Comparison of ENCODE assay signal across 22 cellular contexts in genomic region chr1:227767401-227768396, GRCh38. TPM values are rescaled to one million over a fixed set of nuclear protein-coding genes. Genes with fewer than 3 reads are reported as not detected.
DNase-seq lines count a peak whose midpoint lies in the region; ATAC-seq, FAIRE-seq and TF ChIP-seq lines count a peak whose summit lies in the region.
"Had no signal": no experiment of that assay in that cellular context is flagged by ENCODE, and none has a peak within 500 bp of the region (broad histone marks: within the 10 kb centered on the region; RNA-seq: fewer than 3 reads in every experiment).

No MANE protein-coding gene starts in this region.

- H3K27me3 ChIP-seq in Loucy (ENCODE audit: insufficient read depth, low read length, poor library complexity, severe bottlenecking) (no peaks in the 10 kb centered on the region), H1 (replicated peaks in 1 of 4; ENCODE audit: control insufficient read depth in 3 of 4, extremely low read depth in 1 of 4, insufficient read depth in 3 of 4, low read length in 3 of 4) (no peaks in the 10 kb centered on the region)
- H3K27me3 ChIP-seq: esophagus muscularis mucosa, Peyer's patch had no signal

- no peak overlapping the region for H4K5ac ChIP-seq in H1 (ENCODE audit: insufficient read length, low read depth, low read length)

- no peak overlapping the region for H3K18ac ChIP-seq in H1 (ENCODE audit: extremely low read depth, low read length)

- H3K4me3 Mint-ChIP-seq in activated naive CD8-positive, alpha-beta T cell, result peak overlapping the region; percentile 71
- H3K4me3 Mint-ChIP-seq in activated naive CD8-positive, alpha-beta T cell treated with anti-CD3 and anti-CD28 coated beads for 36 hours, result no peak overlapping the region
- no peak overlapping the region for H3K4me3 Mint-ChIP-seq in activated T-helper 2 cell treated with anti-CD3 and anti-CD28 coated beads, Interferon-gamma antibody, Interleukin-2, Interleukin-4, amounts not matched to agents 10 μg/mL and 5 μg/mL and 100 μg/mL, durations not matched to agents 14 hours and 24 hours and 36 hours (ENCODE audit: low read depth)
- H3K4me3 Mint-ChIP-seq: activated CD4-positive, alpha-beta T cell treated with anti-CD3 and anti-CD28 coated beads for 36 hours; activated T-cell treated with anti-CD3 and anti-CD28 coated beads, Interleukin-2, amount 50 U/mL, for 24 hours; HFFc6; mesothelial cell of epicardium; stimulated activated naive CD8-positive, alpha-beta T cell treated with anti-CD3 and anti-CD28 coated beads, Interleukin-15, amount 100 ng/mL, for 72 hours; type B pancreatic cell had no signal

- no peak for ATAC-seq in HG03521 (IDR thresholded peaks at IDR 0.05; ENCODE audit: unreplicated experiment)
- no peak for ATAC-seq in HG03039 (IDR thresholded peaks at IDR 0.05; ENCODE audit: unreplicated experiment)
- ATAC-seq: activated CD4-positive, alpha-beta T cell treated with anti-CD3 and anti-CD28 coated beads for 36 hours had no signal

- H3K27me3 Mint-ChIP-seq in activated naive CD8-positive, alpha-beta T cell, result no peaks in the 10 kb centered on the region
- no peaks in the 10 kb centered on the region for H3K27me3 Mint-ChIP-seq in activated naive CD8-positive, alpha-beta T cell treated with anti-CD3 and anti-CD28 coated beads for 36 hours
- no peaks in the 10 kb centered on the region for H3K27me3 Mint-ChIP-seq in activated T-helper 2 cell treated with anti-CD3 and anti-CD28 coated beads, Interferon-gamma antibody, Interleukin-2, Interleukin-4, amounts not matched to agents 10 μg/mL and 5 μg/mL and 100 μg/mL, durations not matched to agents 14 hours and 24 hours and 36 hours (ENCODE audit: low read depth)
- H3K27me3 Mint-ChIP-seq: activated CD4-positive, alpha-beta T cell treated with anti-CD3 and anti-CD28 coated beads for 36 hours; activated T-cell treated with anti-CD3 and anti-CD28 coated beads, Interleukin-2, amount 50 U/mL, for 24 hours; stimulated activated naive CD8-positive, alpha-beta T cell treated with anti-CD3 and anti-CD28 coated beads, Interleukin-15, amount 100 ng/mL, for 72 hours had no signal

- 86% methylated on average over 13 of the region's 13 CpGs; no CpG with 5 or more reads in 1 of the 2 experiments for WGBS in H1 (ENCODE audit: extremely low coverage in 1 of 2, insufficient coverage in 1 of 2, insufficient read length in 1 of 2, insufficient replicate concordance in 2 of 2, low coverage in 1 of 2, low lambda C conversion rate in 2 of 2, missing lambda C conversion rate in 1 of 2), 2 experiments

- H3K4me3 ChIP-seq in Loucy (ENCODE audit: low read length, poor library complexity, severe bottlenecking) (peak overlapping the region; percentile 51), H1 (ENCODE audit: extremely low read depth in 1 of 4, insufficient read depth in 2 of 4, low read depth in 3 of 4, low read length in 4 of 4) (no peak overlapping the region)
- H3K4me3 ChIP-seq: esophagus muscularis mucosa, Peyer's patch had no signal

- H4K20me1 ChIP-seq in Loucy (ENCODE audit: insufficient read depth, low read length, poor library complexity, severe bottlenecking), result peaks cover 23% of the 10 kb centered on the region
- H4K20me1 ChIP-seq in H1 (replicated peaks in 1 of 2; ENCODE audit: control insufficient read depth in 1 of 2, insufficient read depth in 2 of 2, low read length in 2 of 2), result peaks cover 5 to 20% of the 10 kb centered on the region in 2 experiments

- no peak overlapping the region; the same call in 1 of the 2 replicates for H4K8ac ChIP-seq in H1 (ENCODE audit: extremely low read depth, insufficient read depth, low read length)

- H3K27ac Mint-ChIP-seq in activated naive CD8-positive, alpha-beta T cell, result no peak overlapping the region
- H3K27ac Mint-ChIP-seq in activated naive CD8-positive, alpha-beta T cell treated with anti-CD3 and anti-CD28 coated beads for 36 hours, result no peak overlapping the region
- H3K27ac Mint-ChIP-seq in activated T-helper 2 cell treated with anti-CD3 and anti-CD28 coated beads, Interferon-gamma antibody, Interleukin-2, Interleukin-4, amounts not matched to agents 10 μg/mL and 5 μg/mL and 100 μg/mL, durations not matched to agents 14 hours and 24 hours and 36 hours, result no peak overlapping the region
- H3K27ac Mint-ChIP-seq: activated CD4-positive, alpha-beta T cell treated with anti-CD3 and anti-CD28 coated beads for 36 hours; HFFc6; mesothelial cell of epicardium; type B pancreatic cell had no signal

- H3K36me3 Mint-ChIP-seq in activated naive CD8-positive, alpha-beta T cell, result peaks cover 12% of the 10 kb centered on the region
- peaks cover 18% of the 10 kb centered on the region for H3K36me3 Mint-ChIP-seq in activated naive CD8-positive, alpha-beta T cell treated with anti-CD3 and anti-CD28 coated beads for 36 hours
- H3K36me3 Mint-ChIP-seq in activated T-helper 2 cell treated with anti-CD3 and anti-CD28 coated beads, Interferon-gamma antibody, Interleukin-2, Interleukin-4, amounts not matched to agents 10 μg/mL and 5 μg/mL and 100 μg/mL, durations not matched to agents 14 hours and 24 hours and 36 hours (ENCODE audit: low read depth), result peaks cover 47% of the 10 kb centered on the region

- peaks cover 15% of the 10 kb centered on the region; the same call in 1 of the 2 replicates for H3K79me2 ChIP-seq in Loucy (ENCODE audit: insufficient read depth, low read length)
- peaks cover 0 to 11% of the 10 kb centered on the region in 2 experiments; a peak in 1 of 4 replicates for H3K79me2 ChIP-seq in H1 (ENCODE audit: control insufficient read depth in 1 of 2, insufficient read depth in 2 of 2, low read length in 2 of 2)

- no peak for TF ChIP-seq EP300 in H1 (IDR thresholded peaks at IDR 0.05; ENCODE audit: borderline replicate concordance in 1 of 2, low read depth in 2 of 2, low read length in 2 of 2)

- no peak overlapping the region for H3K4ac ChIP-seq in H1 (replicated peaks; ENCODE audit: insufficient read length, low read depth, low read length)

- H3K56ac ChIP-seq in H1 (replicated peaks; ENCODE audit: insufficient read length, low read depth, low read length), result no peak overlapping the region

- H3K9me3 ChIP-seq in Loucy (ENCODE audit: insufficient read depth, low read depth, low read length) (no peaks in the 10 kb centered on the region), H1 (ENCODE audit: insufficient read depth in 2 of 2, low read depth in 1 of 2, low read length in 1 of 2) (no peaks in the 10 kb centered on the region)
- H3K9me3 ChIP-seq: esophagus muscularis mucosa, Peyer's patch, SK-N-SH had no signal

- no peak overlapping the region for H2BK5ac ChIP-seq in H1 (ENCODE audit: low read depth, low read length)

- H3K4me2 ChIP-seq in Loucy (ENCODE audit: low read depth, low read length, poor library complexity, severe bottlenecking), result peak overlapping the region; percentile 78
- H3K4me2 ChIP-seq in H1 (ENCODE audit: insufficient read depth in 1 of 2, low read depth in 2 of 2, low read length in 2 of 2), result no peak overlapping the region
- H3K4me2 ChIP-seq: SK-N-SH had no signal

- TF ChIP-seq CTCF in Loucy (conservative IDR thresholded peaks at IDR 0.05; ENCODE audit: low read length) (no peak), H1 (IDR thresholded peaks at IDR 0.05; ENCODE audit: control extremely low read depth in 1 of 3, insufficient read depth in 1 of 3, low read depth in 1 of 3, low read length in 3 of 3) (no peak)

- no peak overlapping the region for H2BK12ac ChIP-seq in H1 (ENCODE audit: low read depth, low read length)

- TF ChIP-seq POLR2A in H1 (IDR thresholded peaks at IDR 0.05; ENCODE audit: control extremely low read depth in 1 of 2, low read depth in 2 of 2, low read length in 2 of 2), result no peak

- H3K14ac ChIP-seq in H1 (ENCODE audit: insufficient read length), result no peak overlapping the region

- H3K9ac ChIP-seq in Loucy (ENCODE audit: low read depth, low read length, poor library complexity, severe bottlenecking), result no peak overlapping the region
- 0 out of 7 replicates have a peak overlapping the region, but pooled peaks of 1 of the 4 experiments have one; percentile 2 for H3K9ac ChIP-seq in H1 (replicated peaks in 1 of 4; ENCODE audit: extremely low read depth in 1 of 4, low read depth in 3 of 4, low read length in 3 of 4)
- H3K9ac ChIP-seq: SK-N-SH had no signal

- H3K23ac ChIP-seq in H1 (ENCODE audit: insufficient read length), result no peak overlapping the region

- H2BK20ac ChIP-seq in H1 (ENCODE audit: low read length), result no peak overlapping the region

- H3K23me2 ChIP-seq in H1 (ENCODE audit: low read depth, low read length), result no peaks in the 10 kb centered on the region

- no peak for TF ChIP-seq RAD21 in H1 (IDR thresholded peaks at IDR 0.05 in 1 of 2, conservative IDR thresholded peaks at IDR 0.05 in 1 of 2; ENCODE audit: low read depth in 2 of 2, low read length in 2 of 2)

- DNase-seq in activated naive CD8-positive, alpha-beta T cell treated with anti-CD3 and anti-CD28 coated beads for 36 hours, result no peak
- DNase-seq in H1 (ENCODE audit: low read depth in 1 of 2, low spot score in 2 of 2) (no peak), urothelium cell line (ENCODE audit: low spot score) (no peak)
- DNase-seq in activated T-helper 2 cell treated with anti-CD3 and anti-CD28 coated beads, Interferon-gamma antibody, Interleukin-2, Interleukin-4, amounts not matched to agents 10 μg/mL and 5 μg/mL and 100 μg/mL, durations not matched to agents 14 hours and 24 hours and 36 hours (ENCODE audit: low spot score), result no peak
- DNase-seq: activated CD4-positive, alpha-beta T cell treated with anti-CD3 and anti-CD28 coated beads for 36 hours; activated T-cell treated with anti-CD3 and anti-CD28 coated beads, Interleukin-2, amount 50 U/mL, for 24 hours; COR-L47; HFFc6; NCI-H1436; NCI-H2171; SK-N-SH; stimulated activated naive CD8-positive, alpha-beta T cell treated with anti-CD3 and anti-CD28 coated beads, Interleukin-15, amount 100 ng/mL, for 72 hours had no signal

- peaks cover 2% of the 10 kb centered on the region; the same call in 1 of the 2 replicates for H3K79me1 ChIP-seq in H1 (ENCODE audit: low read depth, low read length)

- FAIRE-seq in H1 (lab: Jason Lieb, UNC) (peak; percentile 42), urothelium cell line (lab: Jason Lieb, UNC) (peak; percentile 99)
- FAIRE-seq: TTC549 had no signal

- no peaks in the 10 kb centered on the region for H3K9me3 Mint-ChIP-seq in activated naive CD8-positive, alpha-beta T cell (ENCODE audit: low read depth)
- H3K9me3 Mint-ChIP-seq in activated naive CD8-positive, alpha-beta T cell treated with anti-CD3 and anti-CD28 coated beads for 36 hours, result no peaks in the 10 kb centered on the region
- H3K9me3 Mint-ChIP-seq in activated T-helper 2 cell treated with anti-CD3 and anti-CD28 coated beads, Interferon-gamma antibody, Interleukin-2, Interleukin-4, amounts not matched to agents 10 μg/mL and 5 μg/mL and 100 μg/mL, durations not matched to agents 14 hours and 24 hours and 36 hours, result no peaks in the 10 kb centered on the region
- H3K9me3 Mint-ChIP-seq: activated T-cell treated with anti-CD3 and anti-CD28 coated beads, Interleukin-2, amount 50 U/mL, for 24 hours; HFFc6; mesothelial cell of epicardium; stimulated activated naive CD8-positive, alpha-beta T cell treated with anti-CD3 and anti-CD28 coated beads, Interleukin-15, amount 100 ng/mL, for 72 hours; type B pancreatic cell had no signal

- H3F3A ChIP-seq in Loucy (ENCODE audit: low read depth), result peaks cover 11% of the 10 kb centered on the region

- H3K4me1 Mint-ChIP-seq in activated naive CD8-positive, alpha-beta T cell (ENCODE audit: low read depth), result peaks cover 67% of the 10 kb centered on the region
- H3K4me1 Mint-ChIP-seq in activated naive CD8-positive, alpha-beta T cell treated with anti-CD3 and anti-CD28 coated beads for 36 hours, result peaks cover 47% of the 10 kb centered on the region
- H3K4me1 Mint-ChIP-seq in activated T-helper 2 cell treated with anti-CD3 and anti-CD28 coated beads, Interferon-gamma antibody, Interleukin-2, Interleukin-4, amounts not matched to agents 10 μg/mL and 5 μg/mL and 100 μg/mL, durations not matched to agents 14 hours and 24 hours and 36 hours (ENCODE audit: low read depth), result peaks cover 58% of the 10 kb centered on the region

- H2BK120ac ChIP-seq in H1 (replicated peaks; ENCODE audit: low read depth, low read length), result no peak overlapping the region

- H2BK15ac ChIP-seq in H1 (ENCODE audit: low read length), result no peak overlapping the region

- H3K9me2 ChIP-seq in Loucy (replicated peaks; ENCODE audit: low read depth, low read length), result no peaks in the 10 kb centered on the region
- H3K9me2 ChIP-seq: SK-N-SH had no signal

- no peak overlapping the region for H2AK5ac ChIP-seq in H1 (ENCODE audit: low read depth, low read length)

- H3K4me1 ChIP-seq in Loucy (ENCODE audit: insufficient read depth, low read length, poor library complexity, severe bottlenecking), result peaks cover 35% of the 10 kb centered on the region
- H3K4me1 ChIP-seq in H1 (replicated peaks in 1 of 4; ENCODE audit: control insufficient read depth in 3 of 4, insufficient read depth in 4 of 4, low read length in 3 of 4), result peaks cover 0 to 5% (median 0%) of the 10 kb centered on the region in 4 experiments; a peak in 2 of 7 replicates

- POLR2A ChIA-PET in H1 (lab: Charles Lee; ENCODE audit: partially characterized antibody), result no interaction called here

- CTCF ChIA-PET in H1 (lab: Charles Lee; ENCODE audit: partially characterized antibody), result interaction anchor here (0.9 to 1.5 kb wide), 3 partner anchors 124 to 287 kb away, joined by 3 read pairs; no protein-coding TSS in a partner anchor

- H4K91ac ChIP-seq in H1 (replicated peaks; ENCODE audit: insufficient read length, low read length), result no peak overlapping the region

- no peak overlapping the region for H3K27ac ChIP-seq in H1 (ENCODE audit: low read depth, low read length)
- H3K27ac ChIP-seq: esophagus muscularis mucosa had no signal

- H2AFZ ChIP-seq in Loucy (ENCODE audit: low read length) (no peak overlapping the region), H1 (ENCODE audit: low read length) (no peak overlapping the region)

- H3K36me3 ChIP-seq in Loucy (ENCODE audit: insufficient read depth, low read length), result peaks cover 50% of the 10 kb centered on the region; the same call in 1 of the 2 replicates
- peaks cover 6 to 24% (median 17%) of the 10 kb centered on the region in 4 experiments; a peak in 6 of 8 replicates for H3K36me3 ChIP-seq in H1 (ENCODE audit: control insufficient read depth in 2 of 4, insufficient read depth in 4 of 4, low read length in 3 of 4)

- intact Hi-C loops in activated T-helper 2 cell treated with anti-CD3 and anti-CD28 coated beads, Interferon-gamma antibody, Interleukin-2, Interleukin-4, amounts not matched to agents 10 μg/mL and 5 μg/mL and 100 μg/mL, durations not matched to agents 14 hours and 24 hours and 36 hours (cut with micrococcal nuclease), result loop anchor here (10.0 kb wide), 1 partner anchor 317 kb away; the partner anchor contains the start of gene ARF1

RNA-seq across cellular contexts. Expression of gene SNAP47, which starts 32.5 kb away (rescaled TPM):
- 10 to 100 TPM; 24.1 to 30.5 TPM for total RNA-seq in activated naive CD8-positive, alpha-beta T cell treated with anti-CD3 and anti-CD28 coated beads for 36 hours
- total RNA-seq in H1 (2021; fragmentation: NEBNext Ultra II Directional; extraction: Animal tissue kit (Norgen Biotek cat#: 25700)), result 34.5 and 42.2 TPM in 2 replicates
- 37.6 and 50.6 TPM in 2 replicates for polyA plus RNA-seq in H1 (2011; rRNA removed)
- polyA plus RNA-seq in H1 (2011; cell fraction: cytosol; rRNA removed), result 49.1 TPM
- polyA plus RNA-seq in H1 (2011; cell fraction: nucleus; rRNA removed), result 50.5 TPM
- 35.1 to 40.8 TPM (median 39.9 TPM) in 4 replicates for polyA plus RNA-seq in H1 (2012, experiment 1 of 2)
- polyA plus RNA-seq in H1 (2012, experiment 2 of 2), result 46.2 TPM
- 20.2 TPM for polyA plus RNA-seq in H1 (2013, experiment 1 of 2)
- 20.5 TPM for polyA plus RNA-seq in H1 (2013, experiment 2 of 2)
- polyA minus RNA-seq in H1 (2011; rRNA and poly(A)+ RNA removed), result 38.0 and 45.5 TPM in 2 replicates
- 21.7 TPM for polyA minus RNA-seq in H1 (2011; cell fraction: cytosol; rRNA and poly(A)+ RNA removed)
- polyA minus RNA-seq in H1 (2011; cell fraction: nucleus; rRNA and poly(A)+ RNA removed), result 58.7 TPM
- total RNA-seq in activated T-helper 2 cell treated with anti-CD3 and anti-CD28 coated beads, Interferon-gamma antibody, Interleukin-2, Interleukin-4, amounts not matched to agents 10 μg/mL and 5 μg/mL and 100 μg/mL, durations not matched to agents 14 hours and 24 hours and 36 hours, result 28.4 and 29.3 TPM in 2 replicates

RNA-seq across cellular contexts. Expression of gene JMJD4, which starts 32.6 kb away (rescaled TPM):
- 10 to 100 TPM; 24.1 to 27.9 TPM for total RNA-seq in activated naive CD8-positive, alpha-beta T cell treated with anti-CD3 and anti-CD28 coated beads for 36 hours
- 13.0 and 13.2 TPM in 2 replicates for total RNA-seq in H1 (2021; fragmentation: NEBNext Ultra II Directional; extraction: Animal tissue kit (Norgen Biotek cat#: 25700))
- polyA plus RNA-seq in H1 (2011; rRNA removed), result 23.3 and 34.0 TPM in 2 replicates
- 16.8 TPM for polyA plus RNA-seq in H1 (2011; cell fraction: cytosol; rRNA removed)
- polyA plus RNA-seq in H1 (2011; cell fraction: nucleus; rRNA removed), result 32.3 TPM
- polyA plus RNA-seq in H1 (2012, experiment 1 of 2), result 7.5 to 14.7 TPM (median 13.9 TPM) in 4 replicates
- polyA plus RNA-seq in H1 (2012, experiment 2 of 2), result 14.4 TPM
- 6.7 TPM for polyA plus RNA-seq in H1 (2013, experiment 1 of 2)
- polyA plus RNA-seq in H1 (2013, experiment 2 of 2), result 6.6 TPM
- 28.2 and 34.3 TPM in 2 replicates for polyA minus RNA-seq in H1 (2011; rRNA and poly(A)+ RNA removed)
- 14.8 TPM for polyA minus RNA-seq in H1 (2011; cell fraction: cytosol; rRNA and poly(A)+ RNA removed)
- polyA minus RNA-seq in H1 (2011; cell fraction: nucleus; rRNA and poly(A)+ RNA removed), result 83.8 TPM
- total RNA-seq in activated T-helper 2 cell treated with anti-CD3 and anti-CD28 coated beads, Interferon-gamma antibody, Interleukin-2, Interleukin-4, amounts not matched to agents 10 μg/mL and 5 μg/mL and 100 μg/mL, durations not matched to agents 14 hours and 24 hours and 36 hours, result 26.6 and 27.5 TPM in 2 replicates

RNA-seq across cellular contexts. Expression of gene PRSS38, which starts 47.8 kb away (rescaled TPM):
- total RNA-seq in activated naive CD8-positive, alpha-beta T cell treated with anti-CD3 and anti-CD28 coated beads for 36 hours, result not detected
- not detected in 2 replicates for total RNA-seq in H1 (2021; fragmentation: NEBNext Ultra II Directional; extraction: Animal tissue kit (Norgen Biotek cat#: 25700))
- polyA plus RNA-seq in H1 (2011; rRNA removed), result not detected in 2 replicates
- not detected for polyA plus RNA-seq in H1 (2011; cell fraction: cytosol; rRNA removed)
- polyA plus RNA-seq in H1 (2011; cell fraction: nucleus; rRNA removed), result not detected
- polyA plus RNA-seq in H1 (2012, experiment 1 of 2), result not detected in 4 replicates
- not detected for polyA plus RNA-seq in H1 (2012, experiment 2 of 2)
- not detected for polyA plus RNA-seq in H1 (2013, experiment 1 of 2)
- not detected for polyA plus RNA-seq in H1 (2013, experiment 2 of 2)
- not detected in 2 replicates for polyA minus RNA-seq in H1 (2011; rRNA and poly(A)+ RNA removed)
- polyA minus RNA-seq in H1 (2011; cell fraction: cytosol; rRNA and poly(A)+ RNA removed), result not detected
- polyA minus RNA-seq in H1 (2011; cell fraction: nucleus; rRNA and poly(A)+ RNA removed), result not detected
- total RNA-seq in activated T-helper 2 cell treated with anti-CD3 and anti-CD28 coated beads, Interferon-gamma antibody, Interleukin-2, Interleukin-4, amounts not matched to agents 10 μg/mL and 5 μg/mL and 100 μg/mL, durations not matched to agents 14 hours and 24 hours and 36 hours, result not detected in 2 replicates
- total RNA-seq: activated CD4-positive, alpha-beta T cell treated with anti-CD3 and anti-CD28 coated beads for 36 hours; esophagus muscularis mucosa; HFFc6; mesothelial cell of epicardium; Peyer's patch had no signal
- polyA plus RNA-seq: adipose tissue, SK-N-SH had no signal
